Comparison of ENCODE assay signal across 1 cellular context in the genomic region with DNA sequence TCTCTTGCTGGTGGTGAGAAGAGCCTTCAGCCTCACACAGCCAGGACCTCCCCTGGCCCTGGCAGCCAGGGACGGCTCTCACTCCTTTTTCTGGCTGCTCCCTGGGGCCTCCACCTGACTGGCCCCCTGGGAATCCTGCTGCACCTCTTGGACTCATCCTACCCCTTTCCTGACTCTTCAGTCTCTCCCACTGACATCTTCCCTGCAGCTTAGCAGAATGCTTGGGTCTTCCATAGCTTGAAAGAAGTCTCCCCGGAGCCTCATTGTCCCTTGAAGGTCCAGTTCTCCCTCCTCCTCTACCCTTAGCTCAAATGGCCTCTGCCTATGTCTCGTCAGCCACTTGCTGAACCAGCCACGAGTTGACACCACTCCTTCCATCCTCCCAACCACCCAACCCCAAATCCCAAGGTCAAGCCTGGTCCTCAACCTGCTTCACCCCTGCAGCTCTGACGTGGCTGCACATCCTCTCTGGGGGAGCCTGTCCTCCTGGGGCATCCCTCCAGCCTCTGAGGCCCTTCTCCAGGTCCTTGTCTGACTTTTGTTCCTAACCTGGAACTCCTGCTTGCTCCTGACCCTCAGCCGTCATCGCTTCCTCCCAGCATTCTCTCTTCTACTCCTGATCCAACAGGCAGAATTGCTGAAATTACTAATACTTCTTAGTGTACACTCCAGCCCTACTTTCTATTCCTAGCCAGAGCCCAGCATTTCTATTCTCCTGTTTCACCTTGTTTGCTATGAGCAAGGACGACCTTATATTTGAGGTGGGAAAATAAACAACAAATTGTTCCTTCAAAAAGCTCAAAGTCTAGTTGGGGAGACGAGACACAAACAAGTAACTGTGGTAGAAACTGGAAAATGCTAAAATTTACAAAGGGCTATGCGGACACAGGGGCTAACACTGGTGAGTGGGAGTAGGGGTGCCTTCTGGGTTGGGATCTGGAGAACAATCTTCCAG.
TF ChIP-seq lines count a peak whose summit lies in the region.

No MANE protein-coding gene starts in this region.

TF ChIP-seq in HepG2, 621 proteins besides CTCF, POLR2A, EP300 and RAD21 (continued from another document and continues in another):
- TF ChIP-seq, protein P1, sequence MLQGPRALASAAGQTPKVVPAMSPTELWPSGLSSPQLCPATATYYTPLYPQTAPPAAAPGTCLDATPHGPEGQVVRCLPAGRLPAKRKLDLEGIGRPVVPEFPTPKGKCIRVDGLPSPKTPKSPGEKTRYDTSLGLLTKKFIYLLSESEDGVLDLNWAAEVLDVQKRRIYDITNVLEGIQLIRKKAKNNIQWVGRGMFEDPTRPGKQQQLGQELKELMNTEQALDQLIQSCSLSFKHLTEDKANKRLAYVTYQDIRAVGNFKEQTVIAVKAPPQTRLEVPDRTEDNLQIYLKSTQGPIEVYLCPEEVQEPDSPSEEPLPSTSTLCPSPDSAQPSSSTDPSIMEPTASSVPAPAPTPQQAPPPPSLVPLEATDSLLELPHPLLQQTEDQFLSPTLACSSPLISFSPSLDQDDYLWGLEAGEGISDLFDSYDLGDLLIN (CRISPR knock-in tag; IDR thresholded peaks at IDR 0.05; ENCODE audit: borderline replicate concordance): no peak
- TF ChIP-seq NFATC3 (CRISPR knock-in tag; IDR thresholded peaks at IDR 0.05) (no peak), IKZF4 (CRISPR knock-in tag; IDR thresholded peaks at IDR 0.05; ENCODE audit: borderline replicate concordance, low read depth, not compliant biosample characterization) (no peak), ZNF282 (IDR thresholded peaks at IDR 0.05; ENCODE audit: partially characterized antibody) (no peak), DMAP1 (CRISPR knock-in tag; IDR thresholded peaks at IDR 0.05) (no peak; the same call in 1 of the 2 replicates), PHF21A (CRISPR knock-in tag; IDR thresholded peaks at IDR 0.05) (no peak), PHF20 (CRISPR knock-in tag; IDR thresholded peaks at IDR 0.05) (no peak), TSC22D2 (CRISPR knock-in tag; IDR thresholded peaks at IDR 0.05; ENCODE audit: borderline replicate concordance) (no peak), ZNF672 (CRISPR knock-in tag; IDR thresholded peaks at IDR 0.05) (no peak), GTF2F1 (IDR thresholded peaks at IDR 0.05; ENCODE audit: low read length) (no peak), ATF7-NPFF (CRISPR knock-in tag; IDR thresholded peaks at IDR 0.05; ENCODE audit: low read depth) (no peak), ZNF12 (CRISPR knock-in tag; IDR thresholded peaks at IDR 0.05) (no peak), ZNF430 (CRISPR knock-in tag; IDR thresholded peaks at IDR 0.05) (no peak; the same call in 1 of the 2 replicates), PRMT3 (CRISPR knock-in tag; IDR thresholded peaks at IDR 0.05; ENCODE audit: borderline replicate concordance, low read depth) (no peak), MIXL1 (CRISPR knock-in tag; IDR thresholded peaks at IDR 0.05) (no peak), ZSCAN30 (CRISPR knock-in tag; IDR thresholded peaks at IDR 0.05) (no peak), TP53 (CRISPR knock-in tag; conservative IDR thresholded peaks at IDR 0.05) (no peak), CCDC6 (CRISPR knock-in tag; IDR thresholded peaks at IDR 0.05) (no peak), JARID2 (CRISPR knock-in tag; IDR thresholded peaks at IDR 0.05; ENCODE audit: insufficient replicate concordance) (no peak), BRD4 (CRISPR knock-in tag; IDR thresholded peaks at IDR 0.05) (no peak), ZNF432 (CRISPR knock-in tag; IDR thresholded peaks at IDR 0.05; ENCODE audit: borderline replicate concordance) (no peak), SUZ12 (IDR thresholded peaks at IDR 0.05; ENCODE audit: low read depth, low read length) (no peak), ZNF713 (CRISPR knock-in tag; IDR thresholded peaks at IDR 0.05) (no peak), JUN (CRISPR knock-in tag; IDR thresholded peaks at IDR 0.05) (no peak), ZBTB42 (CRISPR knock-in tag; IDR thresholded peaks at IDR 0.05) (no peak), ATF1 (CRISPR knock-in tag; IDR thresholded peaks at IDR 0.05) (no peak), ZSCAN29 (CRISPR knock-in tag; conservative IDR thresholded peaks at IDR 0.05) (peak; percentile 88; the same call in 1 of the 2 replicates), ZNF547 (CRISPR knock-in tag; IDR thresholded peaks at IDR 0.05) (0 out of 2 replicates have a peak, but pooled peaks have one; percentile 49), ZNF781 (CRISPR knock-in tag; IDR thresholded peaks at IDR 0.05; ENCODE audit: borderline replicate concordance, not compliant biosample characterization) (peak; percentile 51), ZNF644 (CRISPR knock-in tag; IDR thresholded peaks at IDR 0.05; ENCODE audit: low read depth) (no peak), ISX (CRISPR knock-in tag; conservative IDR thresholded peaks at IDR 0.05) (no peak), ZNF552 (CRISPR knock-in tag; IDR thresholded peaks at IDR 0.05; ENCODE audit: borderline replicate concordance) (no peak), TCF7 (IDR thresholded peaks at IDR 0.05; ENCODE audit: low read depth) (no peak), ZFP36 (IDR thresholded peaks at IDR 0.05; ENCODE audit: borderline replicate concordance, low read depth, low read length, partially characterized antibody) (no peak), THAP11 (CRISPR knock-in tag; IDR thresholded peaks at IDR 0.05) (no peak), SALL2 (CRISPR knock-in tag; IDR thresholded peaks at IDR 0.05) (no peak), HCFC1 (IDR thresholded peaks at IDR 0.05; ENCODE audit: low read depth, low read length) (no peak), ZNF709 (CRISPR knock-in tag; IDR thresholded peaks at IDR 0.05) (no peak), SAP130 (CRISPR knock-in tag; IDR thresholded peaks at IDR 0.05; ENCODE audit: low read depth) (no peak), ZNF180 (CRISPR knock-in tag; IDR thresholded peaks at IDR 0.05; ENCODE audit: borderline replicate concordance, low read depth) (no peak), JDP2 (CRISPR knock-in tag; IDR thresholded peaks at IDR 0.05; ENCODE audit: borderline replicate concordance) (no peak), ZNF253 (CRISPR knock-in tag; IDR thresholded peaks at IDR 0.05; ENCODE audit: borderline replicate concordance) (no peak), RBAK (CRISPR knock-in tag; IDR thresholded peaks at IDR 0.05) (no peak)
- TF ChIP-seq, protein P2, sequence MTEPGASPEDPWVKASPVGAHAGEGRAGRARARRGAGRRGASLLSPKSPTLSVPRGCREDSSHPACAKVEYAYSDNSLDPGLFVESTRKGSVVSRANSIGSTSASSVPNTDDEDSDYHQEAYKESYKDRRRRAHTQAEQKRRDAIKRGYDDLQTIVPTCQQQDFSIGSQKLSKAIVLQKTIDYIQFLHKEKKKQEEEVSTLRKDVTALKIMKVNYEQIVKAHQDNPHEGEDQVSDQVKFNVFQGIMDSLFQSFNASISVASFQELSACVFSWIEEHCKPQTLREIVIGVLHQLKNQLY (CRISPR knock-in tag; IDR thresholded peaks at IDR 0.05): no peak
- TF ChIP-seq, protein P3, sequence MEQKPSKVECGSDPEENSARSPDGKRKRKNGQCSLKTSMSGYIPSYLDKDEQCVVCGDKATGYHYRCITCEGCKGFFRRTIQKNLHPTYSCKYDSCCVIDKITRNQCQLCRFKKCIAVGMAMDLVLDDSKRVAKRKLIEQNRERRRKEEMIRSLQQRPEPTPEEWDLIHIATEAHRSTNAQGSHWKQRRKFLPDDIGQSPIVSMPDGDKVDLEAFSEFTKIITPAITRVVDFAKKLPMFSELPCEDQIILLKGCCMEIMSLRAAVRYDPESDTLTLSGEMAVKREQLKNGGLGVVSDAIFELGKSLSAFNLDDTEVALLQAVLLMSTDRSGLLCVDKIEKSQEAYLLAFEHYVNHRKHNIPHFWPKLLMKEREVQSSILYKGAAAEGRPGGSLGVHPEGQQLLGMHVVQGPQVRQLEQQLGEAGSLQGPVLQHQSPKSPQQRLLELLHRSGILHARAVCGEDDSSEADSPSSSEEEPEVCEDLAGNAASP (CRISPR knock-in tag; IDR thresholded peaks at IDR 0.05; ENCODE audit: borderline replicate concordance): no peak
- TF ChIP-seq, protein P4, sequence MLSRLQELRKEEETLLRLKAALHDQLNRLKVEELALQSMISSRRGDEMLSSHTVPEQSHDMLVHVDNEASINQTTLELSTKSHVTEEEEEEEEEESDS (CRISPR knock-in tag; IDR thresholded peaks at IDR 0.05; ENCODE audit: borderline replicate concordance): no peak
- TF ChIP-seq, protein P5, sequence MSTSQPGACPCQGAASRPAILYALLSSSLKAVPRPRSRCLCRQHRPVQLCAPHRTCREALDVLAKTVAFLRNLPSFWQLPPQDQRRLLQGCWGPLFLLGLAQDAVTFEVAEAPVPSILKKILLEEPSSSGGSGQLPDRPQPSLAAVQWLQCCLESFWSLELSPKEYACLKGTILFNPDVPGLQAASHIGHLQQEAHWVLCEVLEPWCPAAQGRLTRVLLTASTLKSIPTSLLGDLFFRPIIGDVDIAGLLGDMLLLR (CRISPR knock-in tag; IDR thresholded peaks at IDR 0.05): 0 out of 2 replicates have a peak, but pooled peaks have one; percentile 5
- TF ChIP-seq, protein P6, sequence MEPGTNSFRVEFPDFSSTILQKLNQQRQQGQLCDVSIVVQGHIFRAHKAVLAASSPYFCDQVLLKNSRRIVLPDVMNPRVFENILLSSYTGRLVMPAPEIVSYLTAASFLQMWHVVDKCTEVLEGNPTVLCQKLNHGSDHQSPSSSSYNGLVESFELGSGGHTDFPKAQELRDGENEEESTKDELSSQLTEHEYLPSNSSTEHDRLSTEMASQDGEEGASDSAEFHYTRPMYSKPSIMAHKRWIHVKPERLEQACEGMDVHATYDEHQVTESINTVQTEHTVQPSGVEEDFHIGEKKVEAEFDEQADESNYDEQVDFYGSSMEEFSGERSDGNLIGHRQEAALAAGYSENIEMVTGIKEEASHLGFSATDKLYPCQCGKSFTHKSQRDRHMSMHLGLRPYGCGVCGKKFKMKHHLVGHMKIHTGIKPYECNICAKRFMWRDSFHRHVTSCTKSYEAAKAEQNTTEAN (CRISPR knock-in tag; conservative IDR thresholded peaks at IDR 0.05): no peak
- TF ChIP-seq, protein P7, sequence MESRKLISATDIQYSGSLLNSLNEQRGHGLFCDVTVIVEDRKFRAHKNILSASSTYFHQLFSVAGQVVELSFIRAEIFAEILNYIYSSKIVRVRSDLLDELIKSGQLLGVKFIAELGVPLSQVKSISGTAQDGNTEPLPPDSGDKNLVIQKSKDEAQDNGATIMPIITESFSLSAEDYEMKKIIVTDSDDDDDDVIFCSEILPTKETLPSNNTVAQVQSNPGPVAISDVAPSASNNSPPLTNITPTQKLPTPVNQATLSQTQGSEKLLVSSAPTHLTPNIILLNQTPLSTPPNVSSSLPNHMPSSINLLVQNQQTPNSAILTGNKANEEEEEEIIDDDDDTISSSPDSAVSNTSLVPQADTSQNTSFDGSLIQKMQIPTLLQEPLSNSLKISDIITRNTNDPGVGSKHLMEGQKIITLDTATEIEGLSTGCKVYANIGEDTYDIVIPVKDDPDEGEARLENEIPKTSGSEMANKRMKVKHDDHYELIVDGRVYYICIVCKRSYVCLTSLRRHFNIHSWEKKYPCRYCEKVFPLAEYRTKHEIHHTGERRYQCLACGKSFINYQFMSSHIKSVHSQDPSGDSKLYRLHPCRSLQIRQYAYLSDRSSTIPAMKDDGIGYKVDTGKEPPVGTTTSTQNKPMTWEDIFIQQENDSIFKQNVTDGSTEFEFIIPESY (CRISPR knock-in tag; IDR thresholded peaks at IDR 0.05): no peak
- TF ChIP-seq, protein P8, sequence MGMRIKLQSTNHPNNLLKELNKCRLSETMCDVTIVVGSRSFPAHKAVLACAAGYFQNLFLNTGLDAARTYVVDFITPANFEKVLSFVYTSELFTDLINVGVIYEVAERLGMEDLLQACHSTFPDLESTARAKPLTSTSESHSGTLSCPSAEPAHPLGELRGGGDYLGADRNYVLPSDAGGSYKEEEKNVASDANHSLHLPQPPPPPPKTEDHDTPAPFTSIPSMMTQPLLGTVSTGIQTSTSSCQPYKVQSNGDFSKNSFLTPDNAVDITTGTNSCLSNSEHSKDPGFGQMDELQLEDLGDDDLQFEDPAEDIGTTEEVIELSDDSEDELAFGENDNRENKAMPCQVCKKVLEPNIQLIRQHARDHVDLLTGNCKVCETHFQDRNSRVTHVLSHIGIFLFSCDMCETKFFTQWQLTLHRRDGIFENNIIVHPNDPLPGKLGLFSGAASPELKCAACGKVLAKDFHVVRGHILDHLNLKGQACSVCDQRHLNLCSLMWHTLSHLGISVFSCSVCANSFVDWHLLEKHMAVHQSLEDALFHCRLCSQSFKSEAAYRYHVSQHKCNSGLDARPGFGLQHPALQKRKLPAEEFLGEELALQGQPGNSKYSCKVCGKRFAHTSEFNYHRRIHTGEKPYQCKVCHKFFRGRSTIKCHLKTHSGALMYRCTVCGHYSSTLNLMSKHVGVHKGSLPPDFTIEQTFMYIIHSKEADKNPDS (CRISPR knock-in tag; IDR thresholded peaks at IDR 0.05): 0 out of 2 replicates have a peak, but pooled peaks have one; percentile 28
- TF ChIP-seq, protein P9, sequence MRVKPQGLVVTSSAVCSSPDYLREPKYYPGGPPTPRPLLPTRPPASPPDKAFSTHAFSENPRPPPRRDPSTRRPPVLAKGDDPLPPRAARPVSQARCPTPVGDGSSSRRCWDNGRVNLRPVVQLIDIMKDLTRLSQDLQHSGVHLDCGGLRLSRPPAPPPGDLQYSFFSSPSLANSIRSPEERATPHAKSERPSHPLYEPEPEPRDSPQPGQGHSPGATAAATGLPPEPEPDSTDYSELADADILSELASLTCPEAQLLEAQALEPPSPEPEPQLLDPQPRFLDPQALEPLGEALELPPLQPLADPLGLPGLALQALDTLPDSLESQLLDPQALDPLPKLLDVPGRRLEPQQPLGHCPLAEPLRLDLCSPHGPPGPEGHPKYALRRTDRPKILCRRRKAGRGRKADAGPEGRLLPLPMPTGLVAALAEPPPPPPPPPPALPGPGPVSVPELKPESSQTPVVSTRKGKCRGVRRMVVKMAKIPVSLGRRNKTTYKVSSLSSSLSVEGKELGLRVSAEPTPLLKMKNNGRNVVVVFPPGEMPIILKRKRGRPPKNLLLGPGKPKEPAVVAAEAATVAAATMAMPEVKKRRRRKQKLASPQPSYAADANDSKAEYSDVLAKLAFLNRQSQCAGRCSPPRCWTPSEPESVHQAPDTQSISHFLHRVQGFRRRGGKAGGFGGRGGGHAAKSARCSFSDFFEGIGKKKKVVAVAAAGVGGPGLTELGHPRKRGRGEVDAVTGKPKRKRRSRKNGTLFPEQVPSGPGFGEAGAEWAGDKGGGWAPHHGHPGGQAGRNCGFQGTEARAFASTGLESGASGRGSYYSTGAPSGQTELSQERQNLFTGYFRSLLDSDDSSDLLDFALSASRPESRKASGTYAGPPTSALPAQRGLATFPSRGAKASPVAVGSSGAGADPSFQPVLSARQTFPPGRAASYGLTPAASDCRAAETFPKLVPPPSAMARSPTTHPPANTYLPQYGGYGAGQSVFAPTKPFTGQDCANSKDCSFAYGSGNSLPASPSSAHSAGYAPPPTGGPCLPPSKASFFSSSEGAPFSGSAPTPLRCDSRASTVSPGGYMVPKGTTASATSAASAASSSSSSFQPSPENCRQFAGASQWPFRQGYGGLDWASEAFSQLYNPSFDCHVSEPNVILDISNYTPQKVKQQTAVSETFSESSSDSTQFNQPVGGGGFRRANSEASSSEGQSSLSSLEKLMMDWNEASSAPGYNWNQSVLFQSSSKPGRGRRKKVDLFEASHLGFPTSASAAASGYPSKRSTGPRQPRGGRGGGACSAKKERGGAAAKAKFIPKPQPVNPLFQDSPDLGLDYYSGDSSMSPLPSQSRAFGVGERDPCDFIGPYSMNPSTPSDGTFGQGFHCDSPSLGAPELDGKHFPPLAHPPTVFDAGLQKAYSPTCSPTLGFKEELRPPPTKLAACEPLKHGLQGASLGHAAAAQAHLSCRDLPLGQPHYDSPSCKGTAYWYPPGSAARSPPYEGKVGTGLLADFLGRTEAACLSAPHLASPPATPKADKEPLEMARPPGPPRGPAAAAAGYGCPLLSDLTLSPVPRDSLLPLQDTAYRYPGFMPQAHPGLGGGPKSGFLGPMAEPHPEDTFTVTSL (CRISPR knock-in tag; IDR thresholded peaks at IDR 0.05; ENCODE audit: borderline replicate concordance): peak; percentile 78; the same call in 1 of the 2 replicates
